Comparison of ENCODE assay signal across 8 cellular contexts in the genomic region with DNA sequence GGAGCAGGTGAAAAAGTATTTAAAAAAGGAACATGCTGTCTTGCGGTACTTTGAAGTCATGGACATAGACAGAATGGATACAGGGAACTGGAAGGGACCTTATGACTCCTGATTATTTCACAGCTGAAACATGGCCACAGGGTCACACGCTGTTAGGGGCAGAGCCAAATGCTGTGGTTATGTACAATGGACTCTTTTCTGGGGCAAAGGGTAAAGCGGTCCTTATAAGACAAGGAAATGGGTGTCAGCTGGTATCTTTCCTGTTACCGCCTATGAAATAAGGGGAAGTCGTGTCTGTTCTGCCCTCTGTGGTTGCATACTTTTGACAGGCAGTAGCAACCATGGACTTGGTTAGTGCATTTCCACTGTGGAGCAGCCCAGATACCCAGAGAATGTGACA. TPM values are rescaled to one million over a fixed set of nuclear protein-coding genes. Genes with fewer than 3 reads are reported as not detected.
DNase-seq lines count a peak whose midpoint lies in the region; ATAC-seq, FAIRE-seq and TF ChIP-seq lines count a peak whose summit lies in the region.

No MANE protein-coding gene starts in this region.

- TF ChIP-seq CTCF in hepatocyte (IDR thresholded peaks at IDR 0.05; ENCODE audit: poor library complexity), result no peak

- H4K20me1 ChIP-seq in hepatocyte (ENCODE audit: insufficient read depth, poor library complexity, severe bottlenecking), result no peaks in the 10 kb centered on the region

- H3K27ac ChIP-seq in hepatocyte (peak overlapping the region; percentile 95), subcutaneous abdominal adipose tissue (ENCODE audit: low read depth, low read length) (peak overlapping the region; percentile 34)

- no peak overlapping the region for H3K4me2 ChIP-seq in hepatocyte

- no peaks in the 10 kb centered on the region for H3K9me2 ChIP-seq in hepatocyte (replicated peaks; ENCODE audit: insufficient read depth)

- peak overlapping the region in 1 of 5 donors; percentile 16 for H3K9ac ChIP-seq in subcutaneous abdominal adipose tissue (ENCODE audit: low read length in 5 of 5)

- WGBS in hepatocyte (ENCODE audit: low lambda C conversion rate, missing lambda C conversion rate), result 79% methylated on average over 5 of the region's 5 CpGs

- H3K4me1 ChIP-seq in hepatocyte (ENCODE audit: insufficient read depth), result peaks cover 41% of the 10 kb centered on the region
- H3K4me1 ChIP-seq in subcutaneous abdominal adipose tissue (ENCODE audit: control insufficient read depth in 5 of 5, insufficient read depth in 5 of 5, low read length in 5 of 5), result peaks cover 5 to 46% (median 34%) of the 10 kb centered on the region in 5 donors

- H3K27me3 ChIP-seq in hepatocyte (no peaks in the 10 kb centered on the region), subcutaneous abdominal adipose tissue (ENCODE audit: control insufficient read depth in 5 of 5, insufficient read depth in 4 of 5, low read length in 5 of 5) (no peaks in the 10 kb centered on the region)

- FAIRE-seq in urothelium cell line (lab: Jason Lieb, UNC), result no peak

- no peak overlapping the region for H3K4me3 ChIP-seq in hepatocyte
- no peak overlapping the region for H3K4me3 ChIP-seq in subcutaneous abdominal adipose tissue (ENCODE audit: low read depth in 1 of 5, low read length in 5 of 5)

- H3K36me3 ChIP-seq in hepatocyte (replicated peaks; ENCODE audit: insufficient read depth, low read depth) (no peaks in the 10 kb centered on the region), subcutaneous abdominal adipose tissue (ENCODE audit: control insufficient read depth in 5 of 5, insufficient read depth in 5 of 5, low read length in 5 of 5) (peaks cover 6 to 32% (median 26%) of the 10 kb centered on the region in 5 donors)

- DNase-seq in UCSD-AML1 (lab: John Stamatoyannopoulos, UW; ENCODE audit: unreplicated experiment) (peak; percentile 75), hepatocyte (ENCODE audit: low spot score) (no peak), urothelium cell line (ENCODE audit: low spot score) (no peak), T-helper 9 cell (no peak)
- DNase-seq in activated CD4-positive, alpha-beta T cell treated with anti-CD3 and anti-CD28 coated beads for 1 hour, result no peak

- ATAC-seq in HG03280 (IDR thresholded peaks at IDR 0.05; ENCODE audit: unreplicated experiment) (peak; percentile 36), HG03442 (IDR thresholded peaks at IDR 0.05; ENCODE audit: unreplicated experiment) (no peak)

- no peaks in the 10 kb centered on the region for H3K9me3 ChIP-seq in hepatocyte (ENCODE audit: low read depth)
- H3K9me3 ChIP-seq in subcutaneous abdominal adipose tissue (ENCODE audit: control insufficient read depth in 5 of 5, low read length in 5 of 5), result no peaks in the 10 kb centered on the region

- no peak overlapping the region for H2AFZ ChIP-seq in hepatocyte

- H3K79me2 ChIP-seq in hepatocyte, result no peaks in the 10 kb centered on the region

RNA-seq across cellular contexts. Expression of a gene that starts 12.8 kb away (rescaled TPM):
- 80.8 and 85.2 TPM in 2 replicates for total RNA-seq in hepatocyte
- 81.4 and 93.3 TPM in 2 replicates for polyA plus RNA-seq in hepatocyte
